21 cellular contexts compared by ENCODE assay signal in genomic region chr10:98696516-98696915, GRCh38.
"Had no signal": no experiment of that assay in that cellular context is flagged by ENCODE, and none has a peak within 500 bp of the region (broad histone marks: within the 10 kb centered on the region; RNA-seq: fewer than 3 reads in every experiment).

No MANE protein-coding gene starts in this region.

- H2AFZ ChIP-seq: hepatocyte, parathyroid adenoma had no signal

- H3K36me3 ChIP-seq: gastrocnemius medialis, heart left ventricle, left lung, right lobe of liver, thoracic aorta, tibial nerve, upper lobe of right lung, uterus had no signal

- H3K36me3 Mint-ChIP-seq: naive thymus-derived CD8-positive, alpha-beta T cell; stimulated activated naive B cell treated with anti-CD40 and anti-IgM and Interleukin-4, amounts not matched to agents 10 μg/mL and 1 μg/mL and 100 μg/mL, for 72 hours had no signal

- H3K4me1 Mint-ChIP-seq: naive thymus-derived CD8-positive, alpha-beta T cell; stimulated activated naive B cell treated with anti-CD40 and anti-IgM and Interleukin-4, amounts not matched to agents 10 μg/mL and 1 μg/mL and 100 μg/mL, for 72 hours had no signal

- H3K27me3 Mint-ChIP-seq: progenitor cell of endocrine pancreas had no signal

- H3K9ac ChIP-seq: parathyroid adenoma had no signal

- H3K4me2 ChIP-seq: hepatocyte had no signal

- H3K4me3 ChIP-seq: gastrocnemius medialis, heart left ventricle, hepatocyte, left lung, right lobe of liver, thoracic aorta, tibial nerve, upper lobe of right lung, uterus had no signal

- ATAC-seq: gastrocnemius medialis; heart left ventricle; left lung; naive thymus-derived CD8-positive, alpha-beta T cell; right lobe of liver; stimulated activated naive B cell treated with anti-CD40 and anti-IgM and Interleukin-4, amounts not matched to agents 10 μg/mL and 1 μg/mL and 100 μg/mL, for 72 hours; upper lobe of right lung had no signal

- H3K4me3 Mint-ChIP-seq: naive thymus-derived CD8-positive, alpha-beta T cell; stimulated activated naive B cell treated with anti-CD40 and anti-IgM and Interleukin-4, amounts not matched to agents 10 μg/mL and 1 μg/mL and 100 μg/mL, for 72 hours; stimulated activated naive CD8-positive, alpha-beta T cell treated with anti-CD3 and anti-CD28 coated beads, Interleukin-15, Interleukin-2, amounts not matched to agents 100 ng/mL and 50 ng/mL, for 24 hours had no signal

- H3K4me1 ChIP-seq: gastrocnemius medialis, left lung, parathyroid adenoma, right lobe of liver, tibial nerve, uterus had no signal

- DNase-seq: effector memory CD4-positive, alpha-beta T cell; gastrocnemius medialis; heart left ventricle; kidney; left lung; naive thymus-derived CD8-positive, alpha-beta T cell; right lobe of liver; small intestine; stimulated activated CD4-positive, alpha-beta T cell treated with anti-CD3 and anti-CD28 coated beads, Interleukin-15, amount 100 ng/mL, for 24 hours; stimulated activated CD4-positive, alpha-beta T cell treated with anti-CD3 and anti-CD28 coated beads, Interleukin-2, amount 100 ng/mL, for 48 hours; stimulated activated naive B cell treated with anti-CD40 and anti-IgM and Interleukin-4, amounts not matched to agents 10 μg/mL and 1 μg/mL and 100 μg/mL, for 72 hours; upper lobe of right lung; uterus had no signal

- H3K9me3 Mint-ChIP-seq: stimulated activated naive B cell treated with anti-CD40 and anti-IgM and Interleukin-4, amounts not matched to agents 10 μg/mL and 1 μg/mL and 100 μg/mL, for 72 hours; stimulated activated naive CD8-positive, alpha-beta T cell treated with anti-CD3 and anti-CD28 coated beads, Interleukin-15, Interleukin-2, amounts not matched to agents 100 ng/mL and 50 ng/mL, for 24 hours had no signal

- H3K27ac ChIP-seq: gastrocnemius medialis, heart left ventricle, hepatocyte, left lung, parathyroid adenoma, right lobe of liver, thoracic aorta, tibial nerve, upper lobe of right lung, uterus had no signal

- FAIRE-seq: colon, endometrium, kidney, small intestine had no signal

- H3K9me3 ChIP-seq: gastrocnemius medialis, heart left ventricle, left lung, right lobe of liver, thoracic aorta, tibial nerve, upper lobe of right lung, uterus had no signal

- H3K27me3 ChIP-seq: gastrocnemius medialis, heart left ventricle, hepatocyte, left lung, right lobe of liver, tibial nerve, upper lobe of right lung, uterus had no signal

- H3K27ac Mint-ChIP-seq: naive thymus-derived CD8-positive, alpha-beta T cell; progenitor cell of endocrine pancreas; stimulated activated naive B cell treated with anti-CD40 and anti-IgM and Interleukin-4, amounts not matched to agents 10 μg/mL and 1 μg/mL and 100 μg/mL, for 72 hours; stimulated activated naive CD8-positive, alpha-beta T cell treated with anti-CD3 and anti-CD28 coated beads, Interleukin-15, Interleukin-2, amounts not matched to agents 100 ng/mL and 50 ng/mL, for 24 hours had no signal
